ENCODE assay signal across 25 cellular contexts in the genomic region with DNA sequence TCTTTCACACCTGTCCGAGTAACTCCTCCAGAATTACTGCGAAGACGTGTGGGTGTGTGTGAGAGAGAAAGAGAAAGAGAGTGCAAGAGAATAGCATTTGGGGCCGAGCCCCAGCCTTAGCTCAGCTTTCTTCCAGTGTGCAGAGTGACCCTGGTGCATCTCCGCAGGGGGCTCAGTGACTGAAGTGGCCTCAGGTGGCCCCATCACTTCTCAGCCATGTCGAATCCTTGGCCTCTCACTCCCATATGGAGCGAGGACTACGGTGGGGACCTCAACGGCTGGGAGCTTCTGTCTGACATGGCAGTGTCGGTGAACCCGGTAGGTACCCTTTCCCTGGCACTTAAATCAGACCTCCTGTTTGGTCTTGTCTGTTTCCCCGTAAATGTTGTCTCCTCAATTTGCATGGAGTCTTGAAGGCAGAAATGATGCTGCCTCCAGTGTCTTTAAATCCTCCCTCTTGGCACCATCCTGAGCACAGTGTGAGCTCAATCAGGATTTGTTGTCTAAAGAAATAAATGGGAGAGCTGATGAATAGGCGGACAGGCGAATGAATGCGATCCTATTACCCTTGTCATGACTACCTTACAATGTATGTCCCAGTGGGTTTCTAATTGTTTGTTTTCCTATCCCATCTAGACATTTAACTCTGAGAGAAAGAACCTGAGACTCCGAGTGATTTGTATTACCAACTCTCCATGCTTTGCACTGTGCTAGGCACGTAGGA.
A peak's percentile ranks its signal among the peaks of the same experiment; 100 is the strongest.
DNase-seq lines count a peak whose midpoint lies in the region; ATAC-seq and TF ChIP-seq lines count a peak whose summit lies in the region.
"Had no signal": no experiment of that assay in that cellular context is flagged by ENCODE, and none has a peak within 500 bp of the region (broad histone marks: within the 10 kb centered on the region; RNA-seq: fewer than 3 reads in every experiment).

No MANE protein-coding gene starts in this region.

- H3K27me3 ChIP-seq in neural progenitor cell, result no peaks in the 10 kb centered on the region
- H3K27me3 ChIP-seq: MG63, SJSA1 had no signal

- DNase-seq in NCI-H146 (lab: John Stamatoyannopoulos, UW) (peak; percentile 10), NCI-H146 treated with DMSO at 0.1 percent for 48 hours (lab: John Stamatoyannopoulos, UW; ENCODE audit: unreplicated experiment) (no peak), NCI-H1930 (lab: John Stamatoyannopoulos, UW) (peak; percentile 36 to 73), neural progenitor cell (ENCODE audit: low spot score) (peak; percentile 77)
- DNase-seq: Caco-2; CD8-positive, alpha-beta T cell; GF-D8; H9; HFFc6; MG63; NCI-H1105 treated with DMSO at 0.1 percent for 48 hours; NCI-H187; NCI-H226; NCI-H510A; NCI-H82; Right ventricle myocardium superior; RPMI8226 had no signal

- peak overlapping the region; percentile 30 for H3K4me3 ChIP-seq in neural progenitor cell
- H3K4me3 ChIP-seq: MG63, SJSA1 had no signal

- no peaks in the 10 kb centered on the region for H4K20me1 ChIP-seq in neural progenitor cell (ENCODE audit: low read depth)

- no peaks in the 10 kb centered on the region for H3K79me2 ChIP-seq in neural progenitor cell (ENCODE audit: low read depth)

- TF ChIP-seq POLR2A in GM18505 (IDR thresholded peaks at IDR 0.05; ENCODE audit: borderline replicate concordance, extremely low read depth, insufficient read depth, insufficient read length), result no peak

- H3K9me3 Mint-ChIP-seq in brain (no peaks in the 10 kb centered on the region), neural progenitor cell (peaks cover 2% of the 10 kb centered on the region)
- H3K9me3 Mint-ChIP-seq: CD8-positive, alpha-beta T cell had no signal

- H3K4me3 Mint-ChIP-seq in brain (peak overlapping the region in 3 of 5 experiments; percentile 11 to 66 (median 49)), neural progenitor cell (no peak overlapping the region)
- H3K4me3 Mint-ChIP-seq: B cell; CD8-positive, alpha-beta T cell; HFFc6 had no signal

- H3K36me3 ChIP-seq in neural progenitor cell, result no peaks in the 10 kb centered on the region
- H3K36me3 ChIP-seq: MG63, SJSA1 had no signal

- H3K4me1 ChIP-seq in neural progenitor cell, result peaks cover 40% of the 10 kb centered on the region
- H3K4me1 ChIP-seq: Caco-2, SJSA1 had no signal

- no peaks in the 10 kb centered on the region for H3K36me3 Mint-ChIP-seq in brain
- no peaks in the 10 kb centered on the region for H3K36me3 Mint-ChIP-seq in neural progenitor cell
- H3K36me3 Mint-ChIP-seq: CD8-positive, alpha-beta T cell had no signal

- H3K4me1 Mint-ChIP-seq in brain (peaks cover 25% of the 10 kb centered on the region), neural progenitor cell (peaks cover 16% of the 10 kb centered on the region)
- H3K4me1 Mint-ChIP-seq: B cell had no signal

- H3F3A ChIP-seq in neural progenitor cell (ENCODE audit: low read depth), result peaks cover 26% of the 10 kb centered on the region

- ATAC-seq in GM18505 (IDR thresholded peaks at IDR 0.05; ENCODE audit: unreplicated experiment) (no peak), HG03469 (IDR thresholded peaks at IDR 0.05; ENCODE audit: unreplicated experiment) (no peak), GM21737 (IDR thresholded peaks at IDR 0.05; ENCODE audit: unreplicated experiment) (no peak)
- ATAC-seq: CD8-positive, alpha-beta T cell had no signal

- H3K27ac Mint-ChIP-seq in brain (peak overlapping the region in 1 of 5 experiments; percentile 17), neural progenitor cell (no peak overlapping the region)
- H3K27ac Mint-ChIP-seq: B cell; CD8-positive, alpha-beta T cell; HFFc6 had no signal

- H2AFZ ChIP-seq in neural progenitor cell (replicated peaks), result no peak overlapping the region

- H3K4me2 ChIP-seq in neural progenitor cell, result peak overlapping the region; percentile 59

- peaks cover 10% of the 10 kb centered on the region for H3K27me3 Mint-ChIP-seq in brain
- H3K27me3 Mint-ChIP-seq in neural progenitor cell (ENCODE audit: insufficient read depth, low read depth), result peaks cover 5% of the 10 kb centered on the region
- H3K27me3 Mint-ChIP-seq: B cell had no signal

- no peak overlapping the region for H3K9ac ChIP-seq in neural progenitor cell

- peak overlapping the region; percentile 90 for H3K27ac ChIP-seq in neural progenitor cell
- H3K27ac ChIP-seq: 22Rv1, C4-2B, SJSA1 had no signal

- TF ChIP-seq CTCF in brain (conservative IDR thresholded peaks at IDR 0.05) (no peak), neural progenitor cell (IDR thresholded peaks at IDR 0.05) (no peak)

- H3K9me3 ChIP-seq in neural progenitor cell (ENCODE audit: low read depth), result peaks cover 5% of the 10 kb centered on the region
- H3K9me3 ChIP-seq: Caco-2, MG63, SJSA1 had no signal
